Comparison of ENCODE assay signal across 18 cellular contexts in genomic region chr1:231871471-231871870, GRCh38.
DNase-seq lines count a peak whose midpoint lies in the region; ATAC-seq and TF ChIP-seq lines count a peak whose summit lies in the region.
"Had no signal": no experiment of that assay in that cellular context is flagged by ENCODE, and none has a peak within 500 bp of the region (broad histone marks: within the 10 kb centered on the region; RNA-seq: fewer than 3 reads in every experiment).

No MANE protein-coding gene starts in this region.

- peak overlapping the region; percentile 8 for H3K27ac Mint-ChIP-seq in CD4-positive, alpha-beta T cell
- H3K27ac Mint-ChIP-seq in immature natural killer cell = peak overlapping the region; percentile 4 to 82 (median 76)
- H3K27ac Mint-ChIP-seq in stimulated activated effector memory CD8-positive, alpha-beta T cell treated with anti-CD3 and anti-CD28 coated beads, Interleukin-12 subunit alpha, Interleukin-12 subunit beta, amount 100 ng/mL, for 72 hours = peak overlapping the region; percentile 32
- H3K27ac Mint-ChIP-seq: B cell had no signal

- BruUV-seq in IMR-90 (replicated peaks; lab: Mats Ljungman, UMichigan) = no TSS peak

- no peak for ATAC-seq in CD4-positive, alpha-beta T cell (ENCODE audit: poor library complexity)
- ATAC-seq in IMR-90 (ENCODE audit: low read depth) = no peak
- ATAC-seq in stimulated activated effector memory CD8-positive, alpha-beta T cell treated with anti-CD3 and anti-CD28 coated beads, Interleukin-12 subunit alpha, Interleukin-12 subunit beta, amount 100 ng/mL, for 72 hours = no peak
- ATAC-seq: HCT116 had no signal

- CTCF ChIA-PET in CD4-positive, alpha-beta T cell (lab: Charles Lee) = no interaction called here
- CTCF ChIA-PET in IMR-90 (lab: Yijun Ruan, JAX) = no interaction called here

- no CpG with 5 or more reads among the region's 6 CpGs for WGBS in IMR-90 (ENCODE audit: extremely low coverage in 2 of 2, insufficient read length in 1 of 2), 2 experiments

- no peak overlapping the region for H2BK5ac ChIP-seq in IMR-90 (ENCODE audit: low read depth, low read length, poor library complexity, severe bottlenecking)

- H3K36me3 ChIP-seq in IMR-90 (ENCODE audit: control insufficient read depth, insufficient read depth, low read length) = no peaks in the 10 kb centered on the region

- no peak for DNase-seq in CD4-positive, alpha-beta T cell
- no peak for DNase-seq in IMR-90
- peak in 2 of 3 donors; percentile 2 to 8 for DNase-seq in immature natural killer cell
- DNase-seq in stimulated activated effector memory CD8-positive, alpha-beta T cell treated with anti-CD3 and anti-CD28 coated beads, Interleukin-12 subunit alpha, Interleukin-12 subunit beta, amount 100 ng/mL, for 72 hours (ENCODE audit: low spot score in 2 of 2) = no peak
- no peak for DNase-seq in activated CD4-positive, CD25-positive, alpha-beta regulatory T cell (lab: John Stamatoyannopoulos, UW)
- DNase-seq in NCI-H1930 (lab: John Stamatoyannopoulos, UW) = no peak
- DNase-seq in A172 (ENCODE audit: low spot score) = no peak
- DNase-seq: DMS79; GOT3; MM.1S; NCI-H1092 treated with DMSO at 0.1 percent for 48 hours; NCI-H146; NCI-H2081; NK-92 treated with Interleukin-12 subunit alpha and Interleukin-12 subunit beta, amount 100 ng/mL, for 24 hours; Right ventricle myocardium superior had no signal

- H2BK120ac ChIP-seq in IMR-90 (ENCODE audit: low read depth, low read length) = peak overlapping the region; percentile 42; the same call in 1 of the 2 replicates

- H3K4me1 Mint-ChIP-seq in CD4-positive, alpha-beta T cell (ENCODE audit: low read depth) = peaks cover 59% of the 10 kb centered on the region
- peaks cover 45 to 50% of the 10 kb centered on the region in 2 donors for H3K4me1 Mint-ChIP-seq in immature natural killer cell
- peaks cover 52% of the 10 kb centered on the region for H3K4me1 Mint-ChIP-seq in stimulated activated effector memory CD8-positive, alpha-beta T cell treated with anti-CD3 and anti-CD28 coated beads, Interleukin-12 subunit alpha, Interleukin-12 subunit beta, amount 100 ng/mL, for 72 hours

- peak overlapping the region; percentile 6; the same call in 1 of the 2 replicates for H4K91ac ChIP-seq in IMR-90 (ENCODE audit: insufficient read depth, low read depth, low read length)

- no peak overlapping the region for H4K8ac ChIP-seq in IMR-90 (ENCODE audit: low read depth in 2 of 2, low read length in 2 of 2)

- no peak overlapping the region for H3K14ac ChIP-seq in IMR-90 (replicated peaks; ENCODE audit: low read depth, low read length)

- no peak overlapping the region for H3K4me2 ChIP-seq in IMR-90 (ENCODE audit: low read depth, low read length)

- H2AK5ac ChIP-seq in IMR-90 (ENCODE audit: low read depth, low read length) = 0 out of 2 replicates have a peak overlapping the region, but pooled peaks have one; percentile 23

- in situ Hi-C loops in IMR-90 (cut with MboI; ENCODE audit: low sequenced_read_pairs) = loop anchor here (5.0 kb wide), 1 partner anchor 756 kb away; no protein-coding TSS in a partner anchor

- no peak overlapping the region for H2BK15ac ChIP-seq in IMR-90 (ENCODE audit: low read depth, low read length)

- H3K4me1 ChIP-seq in IMR-90 (ENCODE audit: control insufficient read depth, insufficient read depth, low read length) = peaks cover 9% of the 10 kb centered on the region

- no peak overlapping the region for H2AFZ ChIP-seq in IMR-90 (replicated peaks; ENCODE audit: low read length, poor library complexity)

- H3K9me1 ChIP-seq in IMR-90 (ENCODE audit: insufficient read depth, low read length) = peaks cover 12% of the 10 kb centered on the region; the same call in 1 of the 2 replicates

- no peaks in the 10 kb centered on the region for H4K20me1 ChIP-seq in IMR-90 (ENCODE audit: insufficient read depth, low read length)

- no peak for TF ChIP-seq RAD21 in IMR-90 (IDR thresholded peaks at IDR 0.05; ENCODE audit: low read length)

- POLR2A ChIA-PET in CD4-positive, alpha-beta T cell (lab: Charles Lee) = no interaction called here
- POLR2A ChIA-PET in IMR-90 (lab: Charles Lee; ENCODE audit: unreplicated experiment) = no interaction called here

- no peak overlapping the region for H4K5ac ChIP-seq in IMR-90 (ENCODE audit: low read depth, low read length)

- H3K4ac ChIP-seq in IMR-90 (ENCODE audit: low read depth, low read length) = peak overlapping the region; percentile 19; the same call in 1 of the 2 replicates

- H3K27me3 ChIP-seq in CD4-positive, alpha-beta T cell (ENCODE audit: control insufficient read depth, insufficient read depth, low read length) = no peaks in the 10 kb centered on the region
- H3K27me3 ChIP-seq in IMR-90 (ENCODE audit: control insufficient read depth, insufficient read depth, low read length) = no peaks in the 10 kb centered on the region

- no peak overlapping the region for H2AK9ac ChIP-seq in IMR-90 (replicated peaks; ENCODE audit: low read depth, low read length, poor library complexity)

- intact Hi-C loops in CD4-positive, alpha-beta T cell (cut with DNase I, micrococcal nuclease) = no loop called here
- intact Hi-C loops in IMR-90 (cut with micrococcal nuclease) = no loop called here

- TF ChIP-seq CTCF in CD4-positive, alpha-beta T cell (IDR thresholded peaks at IDR 0.05) = no peak
- TF ChIP-seq CTCF in IMR-90 (conservative IDR thresholded peaks at IDR 0.05; ENCODE audit: low read depth, low read length) = no peak

- H2BK20ac ChIP-seq in IMR-90 (ENCODE audit: low read depth, low read length) = no peak overlapping the region

- H3K79me1 ChIP-seq in IMR-90 (ENCODE audit: low read depth in 1 of 2, low read length in 2 of 2) = no peaks in the 10 kb centered on the region

- no peak overlapping the region for H3K56ac ChIP-seq in IMR-90 (ENCODE audit: extremely low read depth, insufficient read depth, low read length)

- no peaks in the 10 kb centered on the region for H3K27me3 Mint-ChIP-seq in CD4-positive, alpha-beta T cell
- H3K27me3 Mint-ChIP-seq in immature natural killer cell (ENCODE audit: low read depth in 3 of 3) = no peaks in the 10 kb centered on the region
- H3K27me3 Mint-ChIP-seq: B cell had no signal

- no peak overlapping the region for H3K9ac ChIP-seq in IMR-90 (ENCODE audit: low read depth, low read length)

- H3K18ac ChIP-seq in IMR-90 (ENCODE audit: low read depth, low read length) = no peak overlapping the region; the same call in 1 of the 2 replicates

- dilution Hi-C loops in IMR-90 (cut with HindIII; ENCODE audit: low sequenced_read_pairs, unreplicated experiment) = no loop called here

- no peaks in the 10 kb centered on the region for H3K9me3 Mint-ChIP-seq in CD4-positive, alpha-beta T cell
- peaks cover 0 to 4% (median 0%) of the 10 kb centered on the region in 6 donors for H3K9me3 Mint-ChIP-seq in immature natural killer cell
- peaks cover 5% of the 10 kb centered on the region for H3K9me3 Mint-ChIP-seq in stimulated activated effector memory CD8-positive, alpha-beta T cell treated with anti-CD3 and anti-CD28 coated beads, Interleukin-12 subunit alpha, Interleukin-12 subunit beta, amount 100 ng/mL, for 72 hours

- no peak overlapping the region for H3K23ac ChIP-seq in IMR-90 (ENCODE audit: low read depth, low read length)

- no peak overlapping the region for H3K4me3 Mint-ChIP-seq in CD4-positive, alpha-beta T cell
- H3K4me3 Mint-ChIP-seq in immature natural killer cell = peak overlapping the region in 4 of 5 donors; percentile 18 to 59 (median 38)
- H3K4me3 Mint-ChIP-seq in stimulated activated effector memory CD8-positive, alpha-beta T cell treated with anti-CD3 and anti-CD28 coated beads, Interleukin-12 subunit alpha, Interleukin-12 subunit beta, amount 100 ng/mL, for 72 hours = peak overlapping the region; percentile 0
- H3K4me3 Mint-ChIP-seq: B cell had no signal

- TF ChIP-seq POLR2A in IMR-90 (IDR thresholded peaks at IDR 0.05; ENCODE audit: low read depth, low read length) = no peak

- H3K27ac ChIP-seq in CD4-positive, alpha-beta T cell (ENCODE audit: low read depth, low read length) = no peak overlapping the region
- H3K27ac ChIP-seq in IMR-90 (ENCODE audit: insufficient read depth, low read length) = no peak overlapping the region
- H3K27ac ChIP-seq: SK-N-MC had no signal

- no peak overlapping the region for H3K4me3 ChIP-seq in IMR-90 (ENCODE audit: insufficient read depth, low read depth, low read length)
- H3K4me3 ChIP-seq: SK-N-MC had no signal

- no peaks in the 10 kb centered on the region for H3K9me3 ChIP-seq in CD4-positive, alpha-beta T cell (ENCODE audit: control insufficient read depth, low read length)
- peaks cover 2% of the 10 kb centered on the region for H3K9me3 ChIP-seq in IMR-90 (ENCODE audit: control insufficient read depth, insufficient read depth, low read length)

- peaks cover 32% of the 10 kb centered on the region for H3K36me3 Mint-ChIP-seq in CD4-positive, alpha-beta T cell (ENCODE audit: low read depth)
- H3K36me3 Mint-ChIP-seq in immature natural killer cell = peaks cover 4 to 9% (median 5%) of the 10 kb centered on the region in 3 donors
- no peaks in the 10 kb centered on the region for H3K36me3 Mint-ChIP-seq in stimulated activated effector memory CD8-positive, alpha-beta T cell treated with anti-CD3 and anti-CD28 coated beads, Interleukin-12 subunit alpha, Interleukin-12 subunit beta, amount 100 ng/mL, for 72 hours

TF ChIP-seq in IMR-90, 13 proteins besides CTCF, POLR2A, EP300 and RAD21:
- TF ChIP-seq BHLHE40 (IDR thresholded peaks at IDR 0.05; ENCODE audit: low read depth, low read length) (no peak), CHD1 (IDR thresholded peaks at IDR 0.05; ENCODE audit: low read depth, low read length) (no peak), MAZ (IDR thresholded peaks at IDR 0.05; ENCODE audit: borderline replicate concordance, low read depth, low read length) (no peak), RCOR1 (IDR thresholded peaks at IDR 0.05; ENCODE audit: insufficient replicate concordance, low read length) (no peak)
- TF ChIP-seq, protein P1, sequence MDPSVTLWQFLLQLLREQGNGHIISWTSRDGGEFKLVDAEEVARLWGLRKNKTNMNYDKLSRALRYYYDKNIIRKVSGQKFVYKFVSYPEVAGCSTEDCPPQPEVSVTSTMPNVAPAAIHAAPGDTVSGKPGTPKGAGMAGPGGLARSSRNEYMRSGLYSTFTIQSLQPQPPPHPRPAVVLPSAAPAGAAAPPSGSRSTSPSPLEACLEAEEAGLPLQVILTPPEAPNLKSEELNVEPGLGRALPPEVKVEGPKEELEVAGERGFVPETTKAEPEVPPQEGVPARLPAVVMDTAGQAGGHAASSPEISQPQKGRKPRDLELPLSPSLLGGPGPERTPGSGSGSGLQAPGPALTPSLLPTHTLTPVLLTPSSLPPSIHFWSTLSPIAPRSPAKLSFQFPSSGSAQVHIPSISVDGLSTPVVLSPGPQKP (IDR thresholded peaks at IDR 0.05; ENCODE audit: borderline replicate concordance, low read depth, low read length) = no peak
TF ChIP-seq in IMR-90: peak in this region for 0.

Comparison
In these comparisons a context has a peak if more than half of its experiments do, and no peak if none do; other contexts are left out.
1. DNase-seq: peak in immature natural killer cell (2 of 3); none in CD4-positive, alpha-beta T cell (0 of 10), IMR-90 (single experiment), stimulated activated effector memory CD8-positive, alpha-beta T cell treated with anti-CD3 and anti-CD28 coated beads, Interleukin-12 subunit alpha, Interleukin-12 subunit beta, amount 100 ng/mL, for 72 hours (0 of 2), activated CD4-positive, CD25-positive, alpha-beta regulatory T cell (0 of 4), NCI-H1930 (0 of 2) and A172 (single experiment).
2. H3K27ac Mint-ChIP-seq: peak in every context shown above with its lines; median percentile 76 in immature natural killer cell; 32 in stimulated activated effector memory CD8-positive, alpha-beta T cell treated with anti-CD3 and anti-CD28 coated beads, Interleukin-12 subunit alpha, Interleukin-12 subunit beta, amount 100 ng/mL, for 72 hours; 8 in CD4-positive, alpha-beta T cell.